8 cellular contexts compared by ENCODE assay signal in genomic region chr18:54828290-54828871, GRCh38. TPM values are rescaled to one million over a fixed set of nuclear protein-coding genes. Genes with fewer than 3 reads are reported as not detected.
DNase-seq lines count a peak whose midpoint lies in the region; FAIRE-seq and TF ChIP-seq lines count a peak whose summit lies in the region.

RAB27B (plus strand) TSS chr18:54828477; CDS start chr18:54877586, 49,109 bp downstream.

- FAIRE-seq in GM12891 (lab: Jason Lieb, UNC): no peak

- H3K4me1 ChIP-seq in esophagus muscularis mucosa: peaks cover 0 to 15% (median 14%) of the 10 kb centered on the region in 4 donors
- H3K4me1 ChIP-seq in muscle layer of duodenum (ENCODE audit: control insufficient read depth in 1 of 2, insufficient read depth in 2 of 2, low read length in 2 of 2): peaks cover 0 to 5% of the 10 kb centered on the region in 2 donors

- POLR2A ChIA-PET in AG04449 (lab: Yijun Ruan, JAX): no interaction called here
- POLR2A ChIA-PET in HEK293T (lab: Yijun Ruan, JAX): no interaction called here

- TF ChIP-seq CTCF in AG04449 (IDR thresholded peaks at IDR 0.05; ENCODE audit: insufficient read depth, low read length, missing control alignments) (no peak), esophagus muscularis mucosa (IDR thresholded peaks at IDR 0.05) (no peak)

- H3K27ac ChIP-seq in esophagus muscularis mucosa (replicated peaks in 1 of 4) (peak within 1 kb of the TSS in 2 of 4 donors; percentile 4 to 22), muscle layer of duodenum (ENCODE audit: low read length) (peak within 1 kb of the TSS; percentile 57)

- H3K36me3 ChIP-seq in esophagus muscularis mucosa: no peaks in the 10 kb centered on the region
- no peaks in the 10 kb centered on the region for H3K36me3 ChIP-seq in muscle layer of duodenum (ENCODE audit: control insufficient read depth in 1 of 2, insufficient read depth in 2 of 2, low read length in 2 of 2)

- intact Hi-C loops in esophagus muscularis mucosa (cut with DNase I): no loop called here

- H3K4me3 ChIP-seq in AG04449 (ENCODE audit: low read depth, low read length) (peak within 1 kb of the TSS; percentile 66), esophagus muscularis mucosa (peak within 1 kb of the TSS; percentile 51 to 67 (median 52)), muscle layer of duodenum (ENCODE audit: low read depth in 1 of 2, low read length in 2 of 2) (peak within 1 kb of the TSS; percentile 75 to 79)

- no peak for DNase-seq in AG04449 (ENCODE audit: low read depth, low spot score)
- peak; percentile 53 for DNase-seq in HEK293T (ENCODE audit: extremely low spot score)
- peak; percentile 47 to 77 for DNase-seq in NOMO-1 (lab: John Stamatoyannopoulos, UW; ENCODE audit: unreplicated experiment in 2 of 2)
- peak; percentile 68 for DNase-seq in activated T-cell treated with anti-CD3 and anti-CD28 coated beads for 48 hours (ENCODE audit: low read depth)
- DNase-seq in esophagus muscularis mucosa (ENCODE audit: extremely low spot score): no peak
- DNase-seq in stimulated activated CD8-positive, alpha-beta memory T cell treated with anti-CD3 and anti-CD28 coated beads, Interleukin-4, amount 100 ng/mL, for 24 hours (ENCODE audit: low read depth): peak; percentile 49
- DNase-seq in GM12891 (ENCODE audit: insufficient read length, low spot score): no peak

- H3K9me3 ChIP-seq in esophagus muscularis mucosa (no peaks in the 10 kb centered on the region), muscle layer of duodenum (ENCODE audit: control insufficient read depth in 1 of 2, low read length in 2 of 2) (peaks cover 0 to 3% of the 10 kb centered on the region in 2 donors)

- WGBS in esophagus muscularis mucosa: under 1% methylated on average over 21 of the region's 35 CpGs

- TF ChIP-seq POLR2A in esophagus muscularis mucosa (IDR thresholded peaks at IDR 0.05; ENCODE audit: low read depth): no peak
- TF ChIP-seq POLR2A in GM12891 (IDR thresholded peaks at IDR 0.05; ENCODE audit: low read depth, low read length): no peak

- no peak for TF ChIP-seq EP300 in esophagus muscularis mucosa (IDR thresholded peaks at IDR 0.05)

- H3K27me3 ChIP-seq in esophagus muscularis mucosa: peaks cover 0 to 5% (median 0%) of the 10 kb centered on the region in 4 donors
- no peaks in the 10 kb centered on the region for H3K27me3 ChIP-seq in muscle layer of duodenum (ENCODE audit: low read depth, low read length)

- CTCF ChIA-PET in AG04449 (lab: Yijun Ruan, JAX): no interaction called here
- CTCF ChIA-PET in HEK293T (lab: Yijun Ruan, JAX): no interaction called here

TF ChIP-seq in HEK293T, 16 proteins besides CTCF, POLR2A, EP300 and RAD21:
- TF ChIP-seq HDGF (IDR thresholded peaks at IDR 0.05; ENCODE audit: borderline replicate concordance) (no peak), L3MBTL2 (conservative IDR thresholded peaks at IDR 0.05) (peak; percentile 30; the same call in 1 of the 2 replicates)

TF ChIP-seq in GM12891, 5 proteins besides CTCF, POLR2A, EP300 and RAD21:
- no peak for TF ChIP-seq POLR2AphosphoS5 (IDR thresholded peaks at IDR 0.05; ENCODE audit: low read depth, low read length)
- TF ChIP-seq POU2F2 (IDR thresholded peaks at IDR 0.05; ENCODE audit: low read depth, low read length): no peak
- no peak for TF ChIP-seq SPI1 (IDR thresholded peaks at IDR 0.05; ENCODE audit: low read depth, low read length)
- no peak for TF ChIP-seq TAF1 (IDR thresholded peaks at IDR 0.05; ENCODE audit: low read depth, low read length)
- no peak for TF ChIP-seq PAX5 (IDR thresholded peaks at IDR 0.05; ENCODE audit: insufficient read depth, low read length, severe bottlenecking)

RNA-seq across cellular contexts. Expression of gene RAB27B, which starts in this region (rescaled TPM):
- 1 to 10 TPM in 2 of 4 donors, under 1 TPM in 2; 0.34 to 2.5 (median 1.0) TPM for total RNA-seq in esophagus muscularis mucosa
- polyA plus RNA-seq in GM12891 (2012; ENCODE audit: low read depth, missing spikeins): not detected

Comparison
In these comparisons a context has a peak if more than half of its experiments do, and no peak if none do; other contexts are left out.
1. DNase-seq: peak in HEK293T (single experiment), NOMO-1 (2 of 2), activated T-cell treated with anti-CD3 and anti-CD28 coated beads for 48 hours (single experiment) and stimulated activated CD8-positive, alpha-beta memory T cell treated with anti-CD3 and anti-CD28 coated beads, Interleukin-4, amount 100 ng/mL, for 24 hours (single experiment); none in AG04449 (single experiment), esophagus muscularis mucosa (single experiment) and GM12891 (single experiment).
2. Peak in every context shown above with its lines, with median percentiles within 50 percentile points of each other: H3K4me3 ChIP-seq.